In genomic region chr3:124032881-124033359, GRCh38 we compare ENCODE assay signal across 9 cellular contexts. TPM values are rescaled to one million over a fixed set of nuclear protein-coding genes. Genes with fewer than 3 reads are reported as not detected.
DNase-seq lines count a peak whose midpoint lies in the region; ATAC-seq and TF ChIP-seq lines count a peak whose summit lies in the region.
"Had no signal": no experiment of that assay in that cellular context is flagged by ENCODE, and none has a peak within 500 bp of the region (broad histone marks: within the 10 kb centered on the region; RNA-seq: fewer than 3 reads in every experiment).

No MANE protein-coding gene starts in this region.

- H3K27ac ChIP-seq in liver (ENCODE audit: low read depth in 1 of 2, low read length in 2 of 2) = peak overlapping the region in 1 of 2 donors; percentile 32

- peak overlapping the region; percentile 23 to 79 (median 45) for H3K4me3 ChIP-seq in liver (ENCODE audit: low read depth in 1 of 3, low read length in 3 of 3)

- ATAC-seq in GM19023 (IDR thresholded peaks at IDR 0.05; ENCODE audit: unreplicated experiment) (peak; percentile 93), HG03175 (IDR thresholded peaks at IDR 0.05; ENCODE audit: unreplicated experiment) (peak; percentile 83)

- H3K9me3 ChIP-seq in liver (ENCODE audit: control insufficient read depth in 4 of 4, low read length in 3 of 4) = no peaks in the 10 kb centered on the region

- peak overlapping the region in 1 of 2 donors; percentile 1 for H3K9ac ChIP-seq in liver (ENCODE audit: low read depth in 1 of 2, low read length in 2 of 2)

- peaks cover 2 to 15% (median 9%) of the 10 kb centered on the region in 4 donors for H3K4me1 ChIP-seq in liver (ENCODE audit: control insufficient read depth in 4 of 4, insufficient read depth in 4 of 4, low read length in 3 of 4)

- WGBS in liver = under 1% methylated on average over 48 of the region's 48 CpGs

- peaks cover 0 to 7% (median 0%) of the 10 kb centered on the region in 4 donors for H3K27me3 ChIP-seq in liver (ENCODE audit: control insufficient read depth in 4 of 4, insufficient read depth in 4 of 4, low read length in 3 of 4)

- peak; percentile 18 to 53 for TF ChIP-seq RAD21 in liver (IDR thresholded peaks at IDR 0.05)

- H3K36me3 ChIP-seq in liver (ENCODE audit: control insufficient read depth in 4 of 4, insufficient read depth in 3 of 4, low read depth in 1 of 4, low read length in 3 of 4) = no peaks in the 10 kb centered on the region

- DNase-seq in 8988T (peak; percentile 93), NCI-H446 (lab: John Stamatoyannopoulos, UW) (peak; percentile 78 to 80), dermis blood vessel endothelial cell (peak; percentile 88)
- peak; percentile 54 for DNase-seq in activated CD4-positive, alpha-beta T cell treated with anti-CD3 and anti-CD28 coated beads, Interleukin-2, amount 50 U/mL, for 1 hour
- peak; percentile 43 for DNase-seq in stimulated activated CD4-positive, alpha-beta T cell treated with anti-CD3 and anti-CD28 coated beads, Interleukin-2, amount 100 ng/mL, for 4 hours (ENCODE audit: low read depth)
- DNase-seq: DND-41 had no signal

- peak; percentile 55 for TF ChIP-seq CTCF in liver (IDR thresholded peaks at IDR 0.05; ENCODE audit: low read depth, low read length, missing input control)

TF ChIP-seq in liver, 16 proteins besides CTCF, POLR2A, EP300 and RAD21:
- TF ChIP-seq HNF4A (conservative IDR thresholded peaks at IDR 0.05) = no peak
- no peak for TF ChIP-seq FOXA1 (IDR thresholded peaks at IDR 0.05)
- no peak for TF ChIP-seq GABPA (IDR thresholded peaks at IDR 0.05 in 1 of 2, conservative IDR thresholded peaks at IDR 0.05 in 1 of 2)
- TF ChIP-seq YY1 (IDR thresholded peaks at IDR 0.05) = no peak
- TF ChIP-seq RXRA (IDR thresholded peaks at IDR 0.05) = no peak
- no peak for TF ChIP-seq FOXA2 (IDR thresholded peaks at IDR 0.05)
- TF ChIP-seq JUND (IDR thresholded peaks at IDR 0.05) = no peak
- TF ChIP-seq EGR1 (IDR thresholded peaks at IDR 0.05; ENCODE audit: low read depth in 2 of 2) = no peak

RNA-seq across cellular contexts. Expression of gene KALRN, which starts 0.2 kb away (rescaled TPM):
- total RNA-seq in dermis blood vessel endothelial cell = 140 and 151 TPM in 2 replicates
- 10 to 100 TPM; 15.7 to 37.6 TPM for total RNA-seq in liver
- polyA plus RNA-seq in liver = 1 to 10 TPM; 7.6 to 8.2 TPM

RNA-seq across cellular contexts. Expression of gene ROPN1, which starts 41.0 kb away (rescaled TPM):
- not detected in 2 replicates for total RNA-seq in dermis blood vessel endothelial cell
- total RNA-seq in liver = not detected
- not detected for polyA plus RNA-seq in liver

Comparison
In these comparisons a context has a peak if more than half of its experiments do, and no peak if none do; other contexts are left out.
1. DNase-seq: peak in every context shown above with its lines; median percentile 93 in 8988T; 88 in dermis blood vessel endothelial cell; 79 in NCI-H446; 54 in activated CD4-positive, alpha-beta T cell treated with anti-CD3 and anti-CD28 coated beads, Interleukin-2, amount 50 U/mL, for 1 hour; 43 in stimulated activated CD4-positive, alpha-beta T cell treated with anti-CD3 and anti-CD28 coated beads, Interleukin-2, amount 100 ng/mL, for 4 hours.